8 cellular contexts compared by ENCODE assay signal in genomic region chr3:69052567-69052898, GRCh38. TPM values are rescaled to one million over a fixed set of nuclear protein-coding genes. Genes with fewer than 3 reads are reported as not detected.
A peak's percentile ranks its signal among the peaks of the same experiment; 100 is the strongest.
DNase-seq lines count a peak whose midpoint lies in the region; ATAC-seq, FAIRE-seq and TF ChIP-seq lines count a peak whose summit lies in the region.

No MANE protein-coding gene starts in this region.

- CTCF ChIA-PET in HEK293 (lab: Yijun Ruan, JAX): interaction anchor here (0.6 to 1.4 kb wide), 2 partner anchors 10 to 373 kb away, joined by 3 read pairs; no protein-coding TSS in a partner anchor

- H3K27ac Mint-ChIP-seq in activated naive CD4-positive, alpha-beta T cell treated with anti-CD3 and anti-CD28 coated beads, Interleukin-2, amount 50 U/mL, for 72 hours: peak overlapping the region; percentile 98 to 100

- TF ChIP-seq CTCF in HEK293 (tag by site-specific recombination; IDR thresholded peaks at IDR 0.05) (no peak), kidney (IDR thresholded peaks at IDR 0.05; ENCODE audit: borderline replicate concordance, extremely low read depth, insufficient read depth) (no peak), tibial artery (IDR thresholded peaks at IDR 0.05) (no peak)

- H3K36me3 ChIP-seq in BLaER1 treated with 17β-estradiol and CSF1 and Interleukin-3, amounts not matched to agents 10 nM and 100 nM: peaks cover 43 to 74% (median 59%) of the 10 kb centered on the region in 11 experiments
- peaks cover 13 to 36% of the 10 kb centered on the region in 2 experiments; a peak in 2 of 3 replicates for H3K36me3 ChIP-seq in HEK293 (ENCODE audit: control insufficient read depth in 2 of 2, insufficient read depth in 1 of 2, low read length in 2 of 2)
- peaks cover 11 to 18% of the 10 kb centered on the region in 2 donors for H3K36me3 ChIP-seq in kidney (ENCODE audit: control insufficient read depth in 1 of 2, insufficient read depth in 2 of 2, low read length in 2 of 2)
- peaks cover 15 to 33% (median 29%) of the 10 kb centered on the region in 3 donors for H3K36me3 ChIP-seq in tibial artery

- no peak for DNase-seq in activated naive CD4-positive, alpha-beta T cell treated with anti-CD3 and anti-CD28 coated beads, Interleukin-2, amount 50 U/mL, for 72 hours (ENCODE audit: low spot score in 2 of 2)
- DNase-seq in kidney: no peak
- no peak for DNase-seq in tibial artery
- no peak for DNase-seq in midbrain (lab: John Stamatoyannopoulos, UW)
- DNase-seq in NCI-H524 treated with DMSO at 0.1 percent for 48 hours (lab: John Stamatoyannopoulos, UW): no peak

- peak overlapping the region; percentile 80 to 93 (median 84) for H3K4me3 ChIP-seq in BLaER1 treated with 17β-estradiol and CSF1 and Interleukin-3, amounts not matched to agents 10 nM and 100 nM
- peak overlapping the region; percentile 87 for H3K4me3 ChIP-seq in HEK293 (ENCODE audit: low read depth, low read length)
- peak overlapping the region; percentile 82 to 99 for H3K4me3 ChIP-seq in kidney (ENCODE audit: low read length in 2 of 2)
- H3K4me3 ChIP-seq in tibial artery: peak overlapping the region; percentile 74 to 88

- peak overlapping the region; percentile 17 to 90 (median 84); a peak in 21 of 22 replicates for H3K27ac ChIP-seq in BLaER1 treated with 17β-estradiol and CSF1 and Interleukin-3, amounts not matched to agents 10 nM and 100 nM
- H3K27ac ChIP-seq in HEK293 (ENCODE audit: extremely low read depth, low read depth, low read length) (no peak overlapping the region), kidney (ENCODE audit: low read depth in 2 of 2, low read length in 2 of 2) (peak overlapping the region; percentile 97), tibial artery (peak overlapping the region; percentile 94 to 96)

- H3K4me1 ChIP-seq in BLaER1 treated with 17β-estradiol and CSF1 and Interleukin-3, amounts not matched to agents 10 nM and 100 nM: peaks cover 21 to 43% (median 29%) of the 10 kb centered on the region in 10 experiments
- H3K4me1 ChIP-seq in HEK293 (ENCODE audit: control insufficient read depth, insufficient read depth, low read length) (no peaks in the 10 kb centered on the region), kidney (ENCODE audit: control insufficient read depth in 1 of 2, insufficient read depth in 1 of 2, low read depth in 1 of 2, low read length in 2 of 2) (peaks cover 0 to 6% of the 10 kb centered on the region in 2 donors), tibial artery (peaks cover 0 to 40% (median 19%) of the 10 kb centered on the region in 4 donors)

- no peaks in the 10 kb centered on the region for H3K9me3 Mint-ChIP-seq in activated naive CD4-positive, alpha-beta T cell treated with anti-CD3 and anti-CD28 coated beads, Interleukin-2, amount 50 U/mL, for 72 hours

- peaks cover 24 to 28% of the 10 kb centered on the region in 2 donors for H3K36me3 Mint-ChIP-seq in activated naive CD4-positive, alpha-beta T cell treated with anti-CD3 and anti-CD28 coated beads, Interleukin-2, amount 50 U/mL, for 72 hours

- intact Hi-C loops in kidney (cut with DNase I): no loop called here
- intact Hi-C loops in tibial artery (cut with DNase I; ENCODE audit: low total_unique reads): loop anchor here (5.0 to 10.0 kb wide), 2 partner anchors 35 to 48 kb away; no protein-coding TSS in a partner anchor

- no peaks in the 10 kb centered on the region for H3K27me3 ChIP-seq in BLaER1 treated with 17β-estradiol and CSF1 and Interleukin-3, amounts not matched to agents 10 nM and 100 nM
- H3K27me3 ChIP-seq in tibial artery: no peaks in the 10 kb centered on the region

- peak in 1 of 2 donors; percentile 10 for ATAC-seq in activated naive CD4-positive, alpha-beta T cell treated with anti-CD3 and anti-CD28 coated beads, Interleukin-2, amount 50 U/mL, for 72 hours
- ATAC-seq in GM18502 (IDR thresholded peaks at IDR 0.05; ENCODE audit: poor library complexity, unreplicated experiment): no peak

- H3K9ac ChIP-seq in BLaER1 treated with 17β-estradiol and CSF1 and Interleukin-3, amounts not matched to agents 10 nM and 100 nM: peak overlapping the region; percentile 31 to 91 (median 88); a peak in 21 of 22 replicates
- H3K9ac ChIP-seq in kidney (ENCODE audit: low read length in 2 of 2): peak overlapping the region in 1 of 2 donors; percentile 98

- no peaks in the 10 kb centered on the region for H3K9me3 ChIP-seq in BLaER1 treated with 17β-estradiol and CSF1 and Interleukin-3, amounts not matched to agents 10 nM and 100 nM (replicated peaks in 1 of 11)
- H3K9me3 ChIP-seq in HEK293 (ENCODE audit: control insufficient read depth, insufficient read depth, low read depth, low read length): no peaks in the 10 kb centered on the region
- H3K9me3 ChIP-seq in kidney (ENCODE audit: control insufficient read depth in 1 of 2, low read length in 2 of 2): no peaks in the 10 kb centered on the region
- H3K9me3 ChIP-seq in tibial artery: no peaks in the 10 kb centered on the region

- peaks cover 0 to 36% (median 27%) of the 10 kb centered on the region in 11 experiments; a peak in 14 of 22 replicates for H4K20me1 ChIP-seq in BLaER1 treated with 17β-estradiol and CSF1 and Interleukin-3, amounts not matched to agents 10 nM and 100 nM

- POLR2A ChIA-PET in HEK293 (lab: Yijun Ruan, JAX): interaction anchor here (1.0 to 1.6 kb wide), 2 partner anchors 26 to 39 kb away, joined by 3 to 6 read pairs; partner anchors contain the start of gene EOGT

- H3K4me2 ChIP-seq in BLaER1 treated with 17β-estradiol and CSF1 and Interleukin-3, amounts not matched to agents 10 nM and 100 nM: peak overlapping the region; percentile 75 to 96 (median 87)

- FAIRE-seq in kidney (lab: Jason Lieb, UNC): no peak

TF ChIP-seq in HEK293, 187 proteins besides CTCF, POLR2A, EP300 and RAD21:
- TF ChIP-seq ZNF548 (tag by site-specific recombination; IDR thresholded peaks at IDR 0.05): no peak
- 0 out of 2 replicates have a peak, but pooled peaks have one; percentile 19 for TF ChIP-seq ZBTB17 (tag by site-specific recombination; IDR thresholded peaks at IDR 0.05)
- TF ChIP-seq BCL6B (tag by site-specific recombination; IDR thresholded peaks at IDR 0.05): 0 out of 2 replicates have a peak, but pooled peaks have one; percentile 0
- 0 out of 2 replicates have a peak, but pooled peaks have one; percentile 4 for TF ChIP-seq ZNF660 (tag by site-specific recombination; IDR thresholded peaks at IDR 0.05)
- TF ChIP-seq ZNF449 (tag by site-specific recombination; IDR thresholded peaks at IDR 0.05): 0 out of 2 replicates have a peak, but pooled peaks have one; percentile 12

RNA-seq across cellular contexts. Expression of gene TMF1, which starts 0.4 kb away (rescaled TPM):
- total RNA-seq in activated naive CD4-positive, alpha-beta T cell treated with anti-CD3 and anti-CD28 coated beads, Interleukin-2, amount 50 U/mL, for 72 hours: 10 to 100 TPM; 43.2 to 44.3 TPM
- total RNA-seq in kidney: 38.8 TPM
- polyA plus RNA-seq in kidney (ENCODE audit: insufficient read depth, low read depth, low replicate concordance): 6.5 TPM

RNA-seq across cellular contexts. Expression of gene UBA3, which starts 27.6 kb away (rescaled TPM):
- total RNA-seq in activated naive CD4-positive, alpha-beta T cell treated with anti-CD3 and anti-CD28 coated beads, Interleukin-2, amount 50 U/mL, for 72 hours: 10 to 100 TPM; 79.6 to 89.3 TPM
- 63.1 TPM for total RNA-seq in kidney
- 35.3 TPM for polyA plus RNA-seq in kidney (ENCODE audit: insufficient read depth, low read depth, low replicate concordance)

RNA-seq across cellular contexts. Expression of gene ARL6IP5, which starts 32.2 kb away (rescaled TPM):
- 100 to 1,000 TPM in 1 of 2 donors, 10 to 100 TPM in 1; 73.5 to 108 TPM for total RNA-seq in activated naive CD4-positive, alpha-beta T cell treated with anti-CD3 and anti-CD28 coated beads, Interleukin-2, amount 50 U/mL, for 72 hours
- total RNA-seq in kidney: 138 TPM
- 94.0 TPM for polyA plus RNA-seq in kidney (ENCODE audit: insufficient read depth, low read depth, low replicate concordance)

RNA-seq across cellular contexts. Expression of gene EOGT, which starts 39.0 kb away (rescaled TPM):
- 10 to 100 TPM in 1 of 2 donors, 1 to 10 TPM in 1; 7.9 to 13.7 TPM for total RNA-seq in activated naive CD4-positive, alpha-beta T cell treated with anti-CD3 and anti-CD28 coated beads, Interleukin-2, amount 50 U/mL, for 72 hours
- total RNA-seq in kidney: 28.1 TPM
- polyA plus RNA-seq in kidney (ENCODE audit: insufficient read depth, low read depth, low replicate concordance): 7.2 TPM
